Comparison of ENCODE assay signal across 15 cellular contexts in genomic region chr1:194175251-194175650, GRCh38.
"Had no signal": no experiment of that assay in that cellular context is flagged by ENCODE, and none has a peak within 500 bp of the region (broad histone marks: within the 10 kb centered on the region; RNA-seq: fewer than 3 reads in every experiment).

No MANE protein-coding gene starts in this region.

- FAIRE-seq: frontal cortex, TTC549 had no signal

- H3K4me3 ChIP-seq: coronary artery, heart right ventricle, lung, transverse colon, uterus had no signal

- H3K27ac ChIP-seq: coronary artery, heart right ventricle, transverse colon, uterus had no signal

- H3K4me1 ChIP-seq: heart right ventricle, transverse colon, uterus had no signal

- H3K27me3 ChIP-seq: heart right ventricle, transverse colon, uterus had no signal

- H3K9me3 ChIP-seq: transverse colon, uterus had no signal

- H3K36me3 ChIP-seq: heart right ventricle, transverse colon, uterus had no signal

- DNase-seq: activated B cell treated with CpG ODN at 0.5 μM for 24 hours; activated CD4-positive, alpha-beta memory T cell treated with anti-CD3 and anti-CD28 coated beads, Interleukin-2, amount 10 ng/mL, durations not matched to agents 7 days and 5 days; activated CD4-positive, alpha-beta T cell treated with anti-CD3 and anti-CD28 coated beads for 4 hours; activated CD8-positive, alpha-beta memory T cell treated with anti-CD3 and anti-CD28 coated beads, Interleukin-2, amount 10 ng/mL, durations not matched to agents 7 days and 5 days; activated naive CD4-positive, alpha-beta T cell; activated naive CD8-positive, alpha-beta T cell treated with anti-CD3 and anti-CD28 coated beads, Interleukin-2, amount 10 ng/mL, durations not matched to agents 7 days and 5 days; caudate nucleus; heart right ventricle; right cardiac atrium; transverse colon; uterus had no signal
